Comparison of ENCODE assay signal across 8 cellular contexts in the genomic region with DNA sequence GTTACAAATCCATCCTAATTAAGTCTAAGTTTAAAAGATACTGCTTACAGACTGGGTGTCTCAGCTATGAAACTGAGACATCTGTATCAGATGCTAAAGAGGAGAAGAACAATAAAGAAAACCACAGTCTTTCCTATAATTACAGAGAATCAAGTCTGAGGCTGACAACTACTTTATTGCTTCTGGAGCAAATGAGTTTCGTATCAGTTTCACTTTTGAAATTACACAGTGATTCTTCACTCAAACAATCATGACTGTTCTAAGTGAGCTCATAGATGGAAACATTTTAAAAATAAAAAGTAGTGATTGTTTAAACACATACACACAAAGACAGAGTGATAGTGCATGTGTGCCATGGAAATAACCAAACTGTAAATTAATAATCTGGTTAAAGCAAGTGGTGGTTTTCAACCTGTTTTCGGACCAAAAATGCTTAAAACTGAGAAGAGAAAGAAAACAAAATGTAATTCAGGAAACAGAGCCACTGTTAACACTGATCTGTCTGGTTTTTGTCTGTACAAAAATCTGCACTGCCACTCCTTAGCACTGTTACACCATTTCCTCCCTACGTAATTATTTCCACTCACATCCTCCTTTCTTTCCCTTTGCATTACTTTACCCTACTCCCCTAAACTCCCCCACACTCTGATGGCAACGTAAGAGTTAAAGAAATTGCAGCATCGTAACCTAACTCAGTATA. TPM values are rescaled to one million over a fixed set of nuclear protein-coding genes. Genes with fewer than 3 reads are reported as not detected.
DNase-seq lines count a peak whose midpoint lies in the region; ATAC-seq and TF ChIP-seq lines count a peak whose summit lies in the region.

No MANE protein-coding gene starts in this region.

- H3K9me3 ChIP-seq in CD4-positive, CD25-positive, alpha-beta regulatory T cell (ENCODE audit: control insufficient read depth in 2 of 2, low read length in 2 of 2) = peaks cover 0 to 6% of the 10 kb centered on the region in 2 experiments
- no peaks in the 10 kb centered on the region for H3K9me3 ChIP-seq in esophagus muscularis mucosa
- no peaks in the 10 kb centered on the region for H3K9me3 ChIP-seq in neutrophil

- no peaks in the 10 kb centered on the region for H3K27me3 ChIP-seq in CD4-positive, CD25-positive, alpha-beta regulatory T cell (ENCODE audit: control insufficient read depth, insufficient read depth, low read length)
- H3K27me3 ChIP-seq in esophagus muscularis mucosa (no peaks in the 10 kb centered on the region), neutrophil (no peaks in the 10 kb centered on the region)

- H3K27ac Mint-ChIP-seq in CD4-positive, CD25-positive, alpha-beta regulatory T cell = peak overlapping the region; percentile 90 to 98 (median 96)

- peaks cover 21% of the 10 kb centered on the region for H3K36me3 ChIP-seq in CD4-positive, CD25-positive, alpha-beta regulatory T cell (ENCODE audit: control insufficient read depth, insufficient read depth, low read length)
- H3K36me3 ChIP-seq in esophagus muscularis mucosa = peaks cover 0 to 24% (median 16%) of the 10 kb centered on the region in 4 donors
- peaks cover 3% of the 10 kb centered on the region for H3K36me3 ChIP-seq in neutrophil

- peaks cover 0 to 10% (median 0%) of the 10 kb centered on the region in 7 donors for H3K9me3 Mint-ChIP-seq in CD4-positive, CD25-positive, alpha-beta regulatory T cell

- peaks cover 26% of the 10 kb centered on the region for H3K36me3 Mint-ChIP-seq in CD4-positive, CD25-positive, alpha-beta regulatory T cell

- peaks cover 4% of the 10 kb centered on the region for H3K27me3 Mint-ChIP-seq in CD4-positive, CD25-positive, alpha-beta regulatory T cell

- TF ChIP-seq CTCF in esophagus muscularis mucosa (IDR thresholded peaks at IDR 0.05) (no peak), neutrophil (IDR thresholded peaks at IDR 0.05) (no peak)

- TF ChIP-seq POLR2A in esophagus muscularis mucosa (IDR thresholded peaks at IDR 0.05; ENCODE audit: low read depth) = no peak

- DNase-seq in CD4-positive, CD25-positive, alpha-beta regulatory T cell = peak in 2 of 3 donors; percentile 68 to 84
- DNase-seq in SW480 (ENCODE audit: low spot score) (peak; percentile 18), esophagus muscularis mucosa (ENCODE audit: extremely low spot score) (no peak), posterior vena cava (ENCODE audit: low spot score) (no peak), cerebellar cortex (ENCODE audit: low spot score) (no peak)

- peak overlapping the region; percentile 90 for H3K27ac ChIP-seq in CD4-positive, CD25-positive, alpha-beta regulatory T cell (ENCODE audit: insufficient read depth, low read length, poor library complexity, severe bottlenecking)
- H3K27ac ChIP-seq in esophagus muscularis mucosa (replicated peaks in 1 of 4) = peak overlapping the region; percentile 61 to 72 (median 66)
- peak overlapping the region; percentile 85 for H3K27ac ChIP-seq in neutrophil

- peaks cover 25 to 76% (median 49%) of the 10 kb centered on the region in 4 donors for H3K4me1 Mint-ChIP-seq in CD4-positive, CD25-positive, alpha-beta regulatory T cell

- ATAC-seq in CD4-positive, CD25-positive, alpha-beta regulatory T cell (ENCODE audit: low read depth in 2 of 2) = peak; percentile 75 to 83
- ATAC-seq in GM19372 (IDR thresholded peaks at IDR 0.05; ENCODE audit: low read depth, unreplicated experiment) (peak; percentile 80), HG03432 (IDR thresholded peaks at IDR 0.05; ENCODE audit: unreplicated experiment) (peak; percentile 77)

- intact Hi-C loops in esophagus muscularis mucosa (cut with DNase I) (no loop called here), posterior vena cava (cut with DNase I) (no loop called here)

- H3K4me3 Mint-ChIP-seq in CD4-positive, CD25-positive, alpha-beta regulatory T cell = peak overlapping the region; percentile 84 to 98 (median 87)

- WGBS in esophagus muscularis mucosa = 9% methylated on average over 5 of the region's 5 CpGs

- peaks cover 43% of the 10 kb centered on the region for H3K4me1 ChIP-seq in CD4-positive, CD25-positive, alpha-beta regulatory T cell (ENCODE audit: control insufficient read depth, insufficient read depth, low read length, poor library complexity, severe bottlenecking)
- H3K4me1 ChIP-seq in esophagus muscularis mucosa (peaks cover 14 to 47% (median 43%) of the 10 kb centered on the region in 4 donors), neutrophil (ENCODE audit: control insufficient read depth in 1 of 2, insufficient read depth in 1 of 2, low read depth in 1 of 2, low read length in 1 of 2) (peaks cover 17 to 20% of the 10 kb centered on the region in 2 experiments)

- TF ChIP-seq EP300 in esophagus muscularis mucosa (IDR thresholded peaks at IDR 0.05) = no peak

- H3K4me3 ChIP-seq in CD4-positive, CD25-positive, alpha-beta regulatory T cell (ENCODE audit: low read depth, low read length) = peak overlapping the region; percentile 95
- H3K4me3 ChIP-seq in esophagus muscularis mucosa = peak overlapping the region; percentile 27 to 45 (median 42)
- H3K4me3 ChIP-seq in neutrophil (ENCODE audit: low read depth in 1 of 2, low read length in 1 of 2) = peak overlapping the region; percentile 30 to 47

RNA-seq across cellular contexts. Expression of a gene that starts 12.5 kb away (rescaled TPM):
- 87.1 TPM for total RNA-seq in CD4-positive, CD25-positive, alpha-beta regulatory T cell
- polyA plus RNA-seq in CD4-positive, CD25-positive, alpha-beta regulatory T cell = 10 to 100 TPM; 27.3 to 33.9 (median 31.1) TPM
- 10 to 100 TPM; 30.6 to 37.4 (median 33.9) TPM for total RNA-seq in esophagus muscularis mucosa
- 10 to 100 TPM; 33.1 to 40.4 TPM for total RNA-seq in posterior vena cava

RNA-seq across cellular contexts. Expression of a gene that starts 53.1 kb away (rescaled TPM):
- total RNA-seq in CD4-positive, CD25-positive, alpha-beta regulatory T cell = not detected
- polyA plus RNA-seq in CD4-positive, CD25-positive, alpha-beta regulatory T cell = under 1 TPM in 2 of 4 donors, not detected in 2; 0.06 to 0.07 TPM
- total RNA-seq in esophagus muscularis mucosa (under 1 TPM in 1 of 4 donors, not detected in 3; under 0.01 TPM), posterior vena cava (not detected)

Comparison
In these comparisons a context has a peak if more than half of its experiments do, and no peak if none do; other contexts are left out.
1. DNase-seq: peak in CD4-positive, CD25-positive, alpha-beta regulatory T cell (2 of 3) and SW480 (single experiment); none in esophagus muscularis mucosa (single experiment), posterior vena cava (single experiment) and cerebellar cortex (single experiment).
2. H3K4me3 ChIP-seq: peak in every context shown above with its lines; median percentile 95 in CD4-positive, CD25-positive, alpha-beta regulatory T cell; 42 in esophagus muscularis mucosa; 38 in neutrophil.
3. Peak in every context shown above with its lines, with median percentiles within 50 percentile points of each other: ATAC-seq and H3K27ac ChIP-seq.